In the genomic region with DNA sequence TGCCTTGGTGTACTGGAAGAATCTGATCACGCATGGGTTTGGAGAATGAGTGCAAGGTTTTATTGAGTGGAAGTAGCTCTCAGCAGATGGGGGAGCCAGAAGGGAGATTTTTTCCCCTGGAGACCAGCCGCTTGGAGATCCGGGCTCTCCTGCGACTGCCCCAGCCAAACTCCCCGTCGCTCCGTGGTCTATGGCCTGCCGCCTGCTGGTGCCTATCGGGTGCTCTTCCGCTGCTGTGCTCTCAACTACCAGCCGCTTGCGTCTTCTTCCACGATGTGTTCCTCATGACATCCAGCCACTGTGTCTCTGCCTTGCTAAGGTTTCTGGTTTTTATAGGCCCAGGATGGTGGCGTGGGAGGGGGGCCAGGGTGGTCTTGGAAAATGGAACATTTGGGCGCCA, we compare ENCODE assay signal across 6 cellular contexts.
"Had no signal": no experiment of that assay in that cellular context is flagged by ENCODE, and none has a peak within 500 bp of the region (broad histone marks: within the 10 kb centered on the region; RNA-seq: fewer than 3 reads in every experiment).

No MANE protein-coding gene starts in this region.

- H3K4me1 Mint-ChIP-seq: IgD-negative memory B cell had no signal

- H3K9me3 Mint-ChIP-seq: IgD-negative memory B cell had no signal

- ATAC-seq: HepG2 had no signal

- H3K4me3 Mint-ChIP-seq: IgD-negative memory B cell had no signal

- DNase-seq: GOT3, H7, HCEC 1CT had no signal

- H3K27ac Mint-ChIP-seq: IgD-negative memory B cell had no signal

- H3K27ac ChIP-seq: HL-60 had no signal
